Comparison of ENCODE assay signal across 32 cellular contexts in the genomic region with DNA sequence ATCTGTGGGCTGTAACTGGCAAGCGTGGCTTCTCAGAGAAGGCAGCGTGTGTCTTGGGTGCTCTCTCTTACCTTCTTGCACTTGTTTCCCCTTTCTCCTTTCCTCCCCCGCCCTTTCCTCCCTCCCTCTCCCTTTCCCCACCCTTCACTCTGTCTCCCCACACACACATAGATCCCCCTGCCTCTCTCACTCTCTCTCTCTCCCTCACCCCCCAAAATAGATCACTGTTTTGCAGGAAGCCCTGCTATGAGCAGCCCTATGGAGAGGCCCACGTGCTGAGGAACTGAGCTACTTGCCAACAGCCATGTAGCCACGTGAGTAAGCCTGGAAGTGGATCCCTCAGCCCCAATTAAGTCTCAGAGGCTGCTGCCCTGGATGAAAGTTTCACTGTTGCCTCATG. TPM values are rescaled to one million over a fixed set of nuclear protein-coding genes. Genes with fewer than 3 reads are reported as not detected.
"Had no signal": no experiment of that assay in that cellular context is flagged by ENCODE, and none has a peak within 500 bp of the region (broad histone marks: within the 10 kb centered on the region; RNA-seq: fewer than 3 reads in every experiment).

No MANE protein-coding gene starts in this region.

- H3K36me3 Mint-ChIP-seq: activated naive CD8-positive, alpha-beta T cell treated with anti-CD3 and anti-CD28 coated beads for 36 hours had no signal

- H3K27ac Mint-ChIP-seq: activated CD4-positive, alpha-beta T cell treated with anti-CD3 and anti-CD28 coated beads, Interleukin-2, amount 10 ng/mL, durations not matched to agents 24 days and 14 days; activated CD8-positive, alpha-beta T cell treated with anti-CD3 and anti-CD28 coated beads for 36 hours; activated naive CD8-positive, alpha-beta T cell treated with anti-CD3 and anti-CD28 coated beads for 36 hours; activated T-cell treated with anti-CD3 and anti-CD28 coated beads, Interleukin-2, amount 50 U/mL, for 72 hours; activated T-helper 17 cell treated with anti-CD3 and anti-CD28 coated beads, Interleukin-2, amount 50 U/mL, for 72 hours had no signal

- DNase-seq: activated CD4-positive, alpha-beta T cell treated with anti-CD3 and anti-CD28 coated beads, Interleukin-2, amount 10 ng/mL, durations not matched to agents 24 days and 14 days; activated CD4-positive, alpha-beta T cell treated with anti-CD3 and anti-CD28 coated beads, Interleukin-2, amount 50 U/mL, for 4 hours; activated CD8-positive, alpha-beta T cell treated with anti-CD3 and anti-CD28 coated beads for 36 hours; activated effector memory CD4-positive, alpha-beta T cell treated with anti-CD3 and anti-CD28 coated beads, Interleukin-2, amount 50 U/mL, for 16 hours; activated naive CD4-positive, alpha-beta T cell; activated naive CD4-positive, alpha-beta T cell treated with anti-CD3 and anti-CD28 coated beads, Interleukin-2, amount 50 U/mL, for 16 hours; activated naive CD8-positive, alpha-beta T cell treated with anti-CD3 and anti-CD28 coated beads for 36 hours; activated T-cell treated with anti-CD3 and anti-CD28 coated beads, Interleukin-2, amount 50 U/mL, for 1 hour; activated T-cell treated with anti-CD3 and anti-CD28 coated beads, Interleukin-2, amount 50 U/mL, for 72 hours; amniotic stem cell; brain microvascular endothelial cell; MM.1S; NCI-H1092 treated with DMSO at 0.1 percent for 48 hours; NCI-H1417 treated with DMSO at 0.1 percent for 48 hours; NCI-H187 treated with DMSO at 0.1 percent for 48 hours; NCI-H2081; NCI-H2171 treated with DMSO at 0.1 percent for 48 hours; NCI-H2227 treated with DMSO at 0.1 percent for 48 hours; NCI-H446; NCI-H510A treated with DMSO at 0.1 percent for 48 hours; NCI-H526 treated with DMSO at 0.1 percent for 48 hours; NCI-H774; SHP77; SJCRH30; T1000 had no signal

- H3K4me3 Mint-ChIP-seq: activated CD4-positive, alpha-beta T cell treated with anti-CD3 and anti-CD28 coated beads, Interleukin-2, amount 10 ng/mL, durations not matched to agents 24 days and 14 days; activated CD8-positive, alpha-beta T cell treated with anti-CD3 and anti-CD28 coated beads for 36 hours; activated naive CD8-positive, alpha-beta T cell treated with anti-CD3 and anti-CD28 coated beads for 36 hours; activated T-cell treated with anti-CD3 and anti-CD28 coated beads, Interleukin-2, amount 50 U/mL, for 72 hours; activated T-helper 17 cell treated with anti-CD3 and anti-CD28 coated beads, Interleukin-2, amount 50 U/mL, for 72 hours had no signal

- H3K9me3 Mint-ChIP-seq: activated CD4-positive, alpha-beta T cell treated with anti-CD3 and anti-CD28 coated beads, Interleukin-2, amount 10 ng/mL, durations not matched to agents 24 days and 14 days; activated CD8-positive, alpha-beta T cell treated with anti-CD3 and anti-CD28 coated beads for 36 hours; activated naive CD8-positive, alpha-beta T cell treated with anti-CD3 and anti-CD28 coated beads for 36 hours; activated T-cell treated with anti-CD3 and anti-CD28 coated beads, Interleukin-2, amount 50 U/mL, for 72 hours; activated T-helper 17 cell treated with anti-CD3 and anti-CD28 coated beads, Interleukin-2, amount 50 U/mL, for 72 hours had no signal

- H3K27me3 Mint-ChIP-seq: activated CD8-positive, alpha-beta T cell treated with anti-CD3 and anti-CD28 coated beads for 36 hours; activated naive CD8-positive, alpha-beta T cell treated with anti-CD3 and anti-CD28 coated beads for 36 hours; activated T-helper 17 cell treated with anti-CD3 and anti-CD28 coated beads, Interleukin-2, amount 50 U/mL, for 72 hours had no signal

- H3K4me1 Mint-ChIP-seq: activated CD4-positive, alpha-beta T cell treated with anti-CD3 and anti-CD28 coated beads, Interleukin-2, amount 10 ng/mL, durations not matched to agents 24 days and 14 days; activated naive CD8-positive, alpha-beta T cell treated with anti-CD3 and anti-CD28 coated beads for 36 hours; activated T-helper 17 cell treated with anti-CD3 and anti-CD28 coated beads, Interleukin-2, amount 50 U/mL, for 72 hours had no signal

RNA-seq across cellular contexts. Expression of a gene that starts 4.3 kb away (rescaled TPM):
- total RNA-seq: activated CD4-positive, alpha-beta T cell treated with anti-CD3 and anti-CD28 coated beads, Interleukin-2, amount 10 ng/mL, durations not matched to agents 24 days and 14 days; activated CD8-positive, alpha-beta memory T cell treated with anti-CD3 and anti-CD28 coated beads for 36 hours; activated CD8-positive, alpha-beta T cell treated with anti-CD3 and anti-CD28 coated beads for 36 hours; activated naive CD8-positive, alpha-beta T cell treated with anti-CD3 and anti-CD28 coated beads for 36 hours; activated T-cell treated with anti-CD3 and anti-CD28 coated beads, Interleukin-2, amount 50 U/mL, for 72 hours; activated T-helper 17 cell treated with anti-CD3 and anti-CD28 coated beads, Interleukin-2, amount 50 U/mL, for 72 hours; aorta; LHCN-M2; RPMI7951; SJCRH30; T-helper 1 cell treated with Interleukin-12 subunit alpha and Interleukin-12 subunit beta and Interleukin-4 antibody, amounts not matched to agents 30 ng/mL and 1 ng/mL, for 36 hours; T-helper 2 cell treated with Interferon-gamma antibody and Interleukin-4, amounts not matched to agents 100 ng/mL and 5 ng/mL, for 36 hours had no signal

RNA-seq across cellular contexts. Expression of a gene that starts 5.8 kb away (rescaled TPM):
- total RNA-seq: LHCN-M2, RPMI7951, SJCRH30 had no signal

RNA-seq across cellular contexts. Expression of a gene that starts 40.4 kb away (rescaled TPM):
- total RNA-seq: RPMI7951 had no signal
